Comparison of ENCODE assay signal across 1 cellular context in genomic region chr3:9749663-9750555, GRCh38.
A peak's percentile ranks its signal among the peaks of the same experiment; 100 is the strongest.
TF ChIP-seq lines count a peak whose summit lies in the region.

Gene OGG1 (plus strand): TSS chr3:9749952. CDS start chr3:9750287, 335 bp downstream.

TF ChIP-seq in HepG2, 621 proteins besides CTCF, POLR2A, EP300 and RAD21 (continued from another document and continues in another):
- TF ChIP-seq ZNF207 (IDR thresholded peaks at IDR 0.05; ENCODE audit: borderline replicate concordance) = no peak
- TF ChIP-seq RBM39 (IDR thresholded peaks at IDR 0.05; ENCODE audit: low read depth, low read length, poor library complexity, severe bottlenecking) = no peak
- TF ChIP-seq NFRKB (IDR thresholded peaks at IDR 0.05) = no peak
- 0 out of 2 replicates have a peak, but pooled peaks have one; percentile 21 for TF ChIP-seq SOX5 (CRISPR knock-in tag; IDR thresholded peaks at IDR 0.05; ENCODE audit: borderline replicate concordance)
- TF ChIP-seq KDM4B (CRISPR knock-in tag; IDR thresholded peaks at IDR 0.05) = no peak
- peak; percentile 55; the same call in 1 of the 2 replicates for TF ChIP-seq ELF3 (CRISPR knock-in tag; IDR thresholded peaks at IDR 0.05)
- no peak for TF ChIP-seq HOMEZ (CRISPR knock-in tag; IDR thresholded peaks at IDR 0.05; ENCODE audit: low read depth)
- no peak for TF ChIP-seq ZNF749 (CRISPR knock-in tag; IDR thresholded peaks at IDR 0.05; ENCODE audit: borderline replicate concordance)
- TF ChIP-seq ZNF7 (CRISPR knock-in tag; IDR thresholded peaks at IDR 0.05) = no peak
- TF ChIP-seq ZBTB42 (CRISPR knock-in tag; IDR thresholded peaks at IDR 0.05) = no peak
- peak; percentile 64; the same call in 1 of the 2 replicates for TF ChIP-seq PATZ1 (CRISPR knock-in tag; IDR thresholded peaks at IDR 0.05)
- TF ChIP-seq ZNF580 (CRISPR knock-in tag; IDR thresholded peaks at IDR 0.05; ENCODE audit: borderline replicate concordance, low read depth) = no peak; the same call in 1 of the 2 replicates
- no peak; a peak in 1 of 4 replicates for TF ChIP-seq REST (IDR thresholded peaks at IDR 0.05; ENCODE audit: borderline replicate concordance in 1 of 2, low read depth in 1 of 2, low read length in 2 of 2)
- TF ChIP-seq ZNF484 (CRISPR knock-in tag; IDR thresholded peaks at IDR 0.05; ENCODE audit: borderline replicate concordance, low read depth) = no peak
- TF ChIP-seq RAD51 (IDR thresholded peaks at IDR 0.05; ENCODE audit: borderline replicate concordance) = no peak
- peak; percentile 64; the same call in 1 of the 2 replicates for TF ChIP-seq ZGPAT (CRISPR knock-in tag; IDR thresholded peaks at IDR 0.05)
- peak; percentile 66; the same call in 1 of the 2 replicates for TF ChIP-seq NFKB2 (CRISPR knock-in tag; IDR thresholded peaks at IDR 0.05; ENCODE audit: borderline replicate concordance)
- no peak for TF ChIP-seq ZNF740 (CRISPR knock-in tag; IDR thresholded peaks at IDR 0.05)
- peak; percentile 56; the same call in 1 of the 2 replicates for TF ChIP-seq THAP9 (CRISPR knock-in tag; IDR thresholded peaks at IDR 0.05; ENCODE audit: borderline replicate concordance)
- no peak for TF ChIP-seq RFX3 (CRISPR knock-in tag; IDR thresholded peaks at IDR 0.05)
- 0 out of 2 replicates have a peak, but pooled peaks have one; percentile 44 for TF ChIP-seq BRD4 (CRISPR knock-in tag; IDR thresholded peaks at IDR 0.05)
- TF ChIP-seq MEIS1 (CRISPR knock-in tag; IDR thresholded peaks at IDR 0.05; ENCODE audit: borderline replicate concordance) = peak; percentile 35; the same call in 1 of the 2 replicates
- no peak for TF ChIP-seq ZMYM3 (CRISPR knock-in tag; IDR thresholded peaks at IDR 0.05)
- TF ChIP-seq HDAC6 (IDR thresholded peaks at IDR 0.05; ENCODE audit: low read depth, low read length) = no peak
- TF ChIP-seq ZNF280D (CRISPR knock-in tag; IDR thresholded peaks at IDR 0.05) = no peak
- TF ChIP-seq JUNB (CRISPR knock-in tag; IDR thresholded peaks at IDR 0.05; ENCODE audit: borderline replicate concordance) = no peak
- TF ChIP-seq TEF (CRISPR knock-in tag; IDR thresholded peaks at IDR 0.05) = no peak
- TF ChIP-seq ZFP36L1 (CRISPR knock-in tag; IDR thresholded peaks at IDR 0.05) = no peak
- no peak for TF ChIP-seq ZNF264 (CRISPR knock-in tag; IDR thresholded peaks at IDR 0.05)
- TF ChIP-seq SIX4 (CRISPR knock-in tag; IDR thresholded peaks at IDR 0.05) = no peak
- TF ChIP-seq CENPBD1 (CRISPR knock-in tag; IDR thresholded peaks at IDR 0.05; ENCODE audit: borderline replicate concordance, low read depth) = no peak
- TF ChIP-seq AHR (CRISPR knock-in tag; IDR thresholded peaks at IDR 0.05) = 0 out of 2 replicates have a peak, but pooled peaks have one; percentile 23
- TF ChIP-seq ZNF510 (CRISPR knock-in tag; IDR thresholded peaks at IDR 0.05; ENCODE audit: low read depth) = no peak
- peak; percentile 82 for TF ChIP-seq SP4 (CRISPR knock-in tag; IDR thresholded peaks at IDR 0.05)
- TF ChIP-seq ZNF138 (CRISPR knock-in tag; IDR thresholded peaks at IDR 0.05; ENCODE audit: low read depth) = no peak
- TF ChIP-seq HNF1A (IDR thresholded peaks at IDR 0.05; ENCODE audit: low read depth) = no peak
- no peak for TF ChIP-seq HNF1A (CRISPR knock-in tag; IDR thresholded peaks at IDR 0.05; ENCODE audit: borderline replicate concordance)
- TF ChIP-seq ZNF616 (CRISPR knock-in tag; IDR thresholded peaks at IDR 0.05; ENCODE audit: low read depth) = no peak
- TF ChIP-seq ZNF329 (CRISPR knock-in tag; IDR thresholded peaks at IDR 0.05; ENCODE audit: low read depth) = no peak
